In genomic region chr18:76803814-76804213, GRCh38 we compare ENCODE assay signal across 8 cellular contexts. TPM values are rescaled to one million over a fixed set of nuclear protein-coding genes. Genes with fewer than 3 reads are reported as not detected.
DNase-seq lines count a peak whose midpoint lies in the region; ATAC-seq and TF ChIP-seq lines count a peak whose summit lies in the region.

No MANE protein-coding gene starts in this region.

- TF ChIP-seq CTCF in OCI-LY1 (IDR thresholded peaks at IDR 0.05; ENCODE audit: low read length) (peak; percentile 85), neural cell (IDR thresholded peaks at IDR 0.05; ENCODE audit: poor library complexity, severe bottlenecking) (peak; percentile 53)

- H3K9me2 ChIP-seq in OCI-LY1 (ENCODE audit: low read depth, low read length) (no peaks in the 10 kb centered on the region), neural cell (ENCODE audit: insufficient read depth, low read length) (no peaks in the 10 kb centered on the region)

- H3K79me2 ChIP-seq in OCI-LY1 (ENCODE audit: insufficient read depth, low read length) (no peaks in the 10 kb centered on the region), neural cell (replicated peaks; ENCODE audit: insufficient read depth, low read length) (no peaks in the 10 kb centered on the region)

- H3K9ac ChIP-seq in OCI-LY1 (ENCODE audit: low read length) (no peak overlapping the region), neural cell (ENCODE audit: low read length) (no peak overlapping the region)

- peak; percentile 27 for TF ChIP-seq RAD21 in neural cell (conservative IDR thresholded peaks at IDR 0.05)

- H3K27ac ChIP-seq in OCI-LY1 (ENCODE audit: low read depth, low read length, poor library complexity, severe bottlenecking) (no peak overlapping the region), neural cell (ENCODE audit: low read length) (no peak overlapping the region)

- peaks cover 20% of the 10 kb centered on the region for H3K4me1 ChIP-seq in OCI-LY1 (ENCODE audit: insufficient read depth, low read length, severe bottlenecking)

- no peaks in the 10 kb centered on the region for H3F3A ChIP-seq in OCI-LY1 (ENCODE audit: insufficient read depth, low read length)
- no peaks in the 10 kb centered on the region for H3F3A ChIP-seq in neural cell (ENCODE audit: insufficient read depth, low read length, poor library complexity, severe bottlenecking)

- ATAC-seq in GM19452 (IDR thresholded peaks at IDR 0.05; ENCODE audit: unreplicated experiment) (peak; percentile 64), esophagus mucosa (peak; percentile 34)

- H3K36me3 ChIP-seq in OCI-LY1 (ENCODE audit: insufficient read depth, low read length): peaks cover 4% of the 10 kb centered on the region; the same call in 1 of the 2 replicates
- H3K36me3 ChIP-seq in neural cell (ENCODE audit: insufficient read depth, low read length): no peaks in the 10 kb centered on the region

- H2AFZ ChIP-seq in OCI-LY1 (ENCODE audit: low read length) (no peak overlapping the region), neural cell (ENCODE audit: low read depth, low read length) (no peak overlapping the region)

- DNase-seq in COLO668 (lab: John Stamatoyannopoulos, UW; ENCODE audit: unreplicated experiment): peak; percentile 68
- DNase-seq in HT-29 (ENCODE audit: low spot score): peak; percentile 62
- peak; percentile 40 for DNase-seq in activated CD8-positive, alpha-beta memory T cell treated with anti-CD3 and anti-CD28 coated beads, Interleukin-2, amount 50 U/mL, for 24 hours (ENCODE audit: extremely low read depth)
- DNase-seq in superior temporal gyrus (ENCODE audit: extremely low spot score): peak; percentile 84

- peak overlapping the region; percentile 47 for H3K4me2 ChIP-seq in OCI-LY1 (ENCODE audit: low read length)
- H3K4me2 ChIP-seq in neural cell (ENCODE audit: low read length): no peak overlapping the region

- TF ChIP-seq EP300 in neural cell (conservative IDR thresholded peaks at IDR 0.05; ENCODE audit: poor library complexity, severe bottlenecking): no peak

- peaks cover 5% of the 10 kb centered on the region; the same call in 1 of the 2 replicates for H3K27me3 ChIP-seq in OCI-LY1 (ENCODE audit: insufficient read depth, low read length)
- no peaks in the 10 kb centered on the region for H3K27me3 ChIP-seq in neural cell (ENCODE audit: insufficient read depth, low read depth, low read length)

- H3K4me3 ChIP-seq in OCI-LY1 (ENCODE audit: low read depth, low read length, poor library complexity, severe bottlenecking) (no peak overlapping the region), neural cell (ENCODE audit: low read length) (no peak overlapping the region)

- H4K20me1 ChIP-seq in OCI-LY1 (ENCODE audit: insufficient read depth, low read length): no peaks in the 10 kb centered on the region
- no peaks in the 10 kb centered on the region for H4K20me1 ChIP-seq in neural cell (ENCODE audit: insufficient read depth)

- H3K9me3 ChIP-seq in OCI-LY1 (ENCODE audit: low read length) (no peaks in the 10 kb centered on the region; the same call in 1 of the 2 replicates), neural cell (ENCODE audit: low read length) (no peaks in the 10 kb centered on the region)

TF ChIP-seq in neural cell, 6 proteins besides CTCF, POLR2A, EP300 and RAD21:
- TF ChIP-seq REST (IDR thresholded peaks at IDR 0.05; ENCODE audit: borderline replicate concordance): no peak
- no peak for TF ChIP-seq TAF1 (IDR thresholded peaks at IDR 0.05; ENCODE audit: low read depth)
- TF ChIP-seq POLR2AphosphoS5 (IDR thresholded peaks at IDR 0.05): no peak
- no peak for TF ChIP-seq MXI1 (conservative IDR thresholded peaks at IDR 0.05; ENCODE audit: poor library complexity, severe bottlenecking)
- no peak for TF ChIP-seq EZH2 (IDR thresholded peaks at IDR 0.05; ENCODE audit: borderline replicate concordance, insufficient read depth, low read length, poor library complexity, severe bottlenecking)
- no peak for TF ChIP-seq SMC3 (conservative IDR thresholded peaks at IDR 0.05; ENCODE audit: poor library complexity)

RNA-seq across cellular contexts. Expression of gene ZNF236, which starts 18.5 kb away (rescaled TPM):
- 4.5 and 6.6 TPM in 2 replicates for total RNA-seq in HT-29 (2014; rRNA removed; shearing (Covaris generic))
- 8.9 TPM for total RNA-seq in esophagus mucosa
- 6.5 and 7.7 TPM in 2 replicates for polyA plus RNA-seq in neural cell
- 35.3 and 44.0 TPM in 2 replicates for polyA minus RNA-seq in neural cell
